ENCODE assay signal across 11 cellular contexts in genomic region chr11:62921573-62922188, GRCh38. TPM values are rescaled to one million over a fixed set of nuclear protein-coding genes. Genes with fewer than 3 reads are reported as not detected.
DNase-seq lines count a peak whose midpoint lies in the region; ATAC-seq, FAIRE-seq and TF ChIP-seq lines count a peak whose summit lies in the region.
"Had no signal": no experiment of that assay in that cellular context is flagged by ENCODE, and none has a peak within 500 bp of the region (broad histone marks: within the 10 kb centered on the region; RNA-seq: fewer than 3 reads in every experiment).

No MANE protein-coding gene starts in this region.

- no peak for ATAC-seq in activated CD4-positive, CD25-positive, alpha-beta regulatory T cell treated with anti-CD3 and anti-CD28 coated beads, Interleukin-2, amount 50 U/mL, for 24 hours
- ATAC-seq in GM21825 (IDR thresholded peaks at IDR 0.05; ENCODE audit: unreplicated experiment) = no peak
- ATAC-seq in GM19351 (IDR thresholded peaks at IDR 0.05; ENCODE audit: unreplicated experiment) = no peak
- ATAC-seq: naive thymus-derived CD8-positive, alpha-beta T cell had no signal

- no peak for TF ChIP-seq CTCF in bronchial epithelial cell (IDR thresholded peaks at IDR 0.05; ENCODE audit: insufficient read depth, low read length, severe bottlenecking)

- peaks cover 46% of the 10 kb centered on the region for H3K27me3 ChIP-seq in bronchial epithelial cell (ENCODE audit: control insufficient read depth, insufficient read depth, low read length)

- H3K4me3 ChIP-seq in bronchial epithelial cell (ENCODE audit: low read depth, low read length) = no peak overlapping the region

- FAIRE-seq in bronchial epithelial cell (lab: Jason Lieb, UNC) (no peak), GM19239 (lab: Jason Lieb, UNC) (no peak)

- DNase-seq in COLO829 (ENCODE audit: low spot score) (peak; percentile 71), NAMALWA (ENCODE audit: low spot score) (peak; percentile 34), bronchial epithelial cell (ENCODE audit: low read depth) (peak; percentile 13), occipital lobe (lab: John Stamatoyannopoulos, UW) (peak; percentile 60), GM19239 (ENCODE audit: insufficient read length, low spot score) (no peak)
- DNase-seq: naive thymus-derived CD8-positive, alpha-beta T cell; NCI-H187 treated with DMSO at 0.1 percent for 48 hours; T-helper 9 cell had no signal

- H3K36me3 ChIP-seq in bronchial epithelial cell (ENCODE audit: control insufficient read depth, insufficient read depth, low read length) = no peaks in the 10 kb centered on the region

RNA-seq across cellular contexts. Expression of gene CHRM1, which starts 0.5 kb away (rescaled TPM):
- total RNA-seq in bronchial epithelial cell (not detected in 2 replicates), occipital lobe (12.3 TPM)
- total RNA-seq: naive thymus-derived CD8-positive, alpha-beta T cell had no signal

RNA-seq across cellular contexts. Expression of gene SLC3A2, which starts 41.0 kb away (rescaled TPM):
- total RNA-seq in bronchial epithelial cell = 1,292 and 1,548 TPM in 2 replicates
- total RNA-seq in occipital lobe = 87.3 TPM

Comparison
In these comparisons a context has a peak if more than half of its experiments do, and no peak if none do; other contexts are left out.
1. RNA of gene CHRM1, which starts 0.5 kb away (total RNA-seq): 12.3 TPM in occipital lobe (single experiment); not detected in bronchial epithelial cell; every median in the first group is over 10 times any median in the second.
2. RNA of gene SLC3A2, which starts 41.0 kb away (total RNA-seq): 1,292 to 1,548 TPM in bronchial epithelial cell; 87.3 TPM in occipital lobe (single experiment); every median in the first group is over 10 times any median in the second.